ENCODE assay signal across 20 cellular contexts in genomic region chr3:122857019-122857418, GRCh38.
DNase-seq lines count a peak whose midpoint lies in the region; ATAC-seq, FAIRE-seq and TF ChIP-seq lines count a peak whose summit lies in the region.
"Had no signal": no experiment of that assay in that cellular context is flagged by ENCODE, and none has a peak within 500 bp of the region (broad histone marks: within the 10 kb centered on the region; RNA-seq: fewer than 3 reads in every experiment).

No MANE protein-coding gene starts in this region.

- DNase-seq in COLO829 (ENCODE audit: low spot score) (peak; percentile 81), HCEC 1CT (peak; percentile 76), GM12878 (ENCODE audit: low read depth, low spot score) (no peak), kidney tubule cell (ENCODE audit: low spot score) (peak; percentile 8), SHP77 (lab: John Stamatoyannopoulos, UW) (no peak), HuH-7.5 (ENCODE audit: low spot score) (no peak), NCI-H446 treated with DMSO at 0.1 percent for 48 hours (lab: John Stamatoyannopoulos, UW) (no peak)
- DNase-seq in stimulated activated CD4-positive, alpha-beta T cell treated with anti-CD3 and anti-CD28 coated beads, Interleukin-4, amount 100 ng/mL, for 4 hours: no peak
- DNase-seq: activated CD4-positive, alpha-beta T cell treated with anti-CD3 and anti-CD28 coated beads, Interleukin-2, amount 50 U/mL, for 1 hour; activated effector memory CD4-positive, alpha-beta T cell treated with anti-CD3 and anti-CD28 coated beads, Interleukin-2, amount 50 U/mL, for 16 hours; CD4-positive, CD25-positive, alpha-beta regulatory T cell; H9; KBM-7; natural killer cell; NCI-H187; NCI-H524; right cardiac atrium; T1000 had no signal

- TF ChIP-seq POLR2A in GM12878 (IDR thresholded peaks at IDR 0.05; ENCODE audit: low read depth, low read length): no peak

- CTCF ChIA-PET in GM12878 (lab: Yijun Ruan, JAX): interaction anchor here (0.6 to 1.2 kb wide), 2 partner anchors 171 to 174 kb away, joined by 3 to 6 read pairs; no protein-coding TSS in a partner anchor

- no TSS peak for BruUV-seq in GM12878 (replicated peaks; lab: Mats Ljungman, UMichigan)

- no peak overlapping the region for H3K4me2 ChIP-seq in GM12878 (ENCODE audit: control insufficient read depth, insufficient read depth)

- no peaks in the 10 kb centered on the region for H3K36me3 ChIP-seq in GM12878 (ENCODE audit: control insufficient read depth in 2 of 2, insufficient read depth in 2 of 2, low read length in 1 of 2)

- H3K9me3 ChIP-seq in GM12878 (replicated peaks; ENCODE audit: control insufficient read depth, insufficient read depth, low read length): no peaks in the 10 kb centered on the region

- TF ChIP-seq RAD21 in GM12878 (IDR thresholded peaks at IDR 0.05; ENCODE audit: insufficient read depth, low read depth, low read length): no peak

- WGBS in GM12878 (ENCODE audit: insufficient coverage, insufficient replicate concordance, low lambda C conversion rate, missing lambda C conversion rate): no CpG with 5 or more reads among the region's 1 CpG

- intact Hi-C loops in GM12878 (cut with micrococcal nuclease; ENCODE audit: unreplicated experiment): no loop called here

- no peak overlapping the region for H3K9ac ChIP-seq in GM12878 (ENCODE audit: control insufficient read depth, insufficient read depth, low read length)

- no peaks in the 10 kb centered on the region for H3K79me2 ChIP-seq in GM12878 (ENCODE audit: control insufficient read depth, insufficient read depth, low read length)

- in situ Hi-C loops in GM12878 (cut with MboI): no loop called here

- SMC1A ChIA-PET in GM12878 (lab: Charles Lee; ENCODE audit: uncharacterized antibody, unreplicated experiment): interaction anchor here (0.7 kb wide), 1 partner anchor 673 kb away, joined by 3 read pairs; no protein-coding TSS in a partner anchor

- H3K27ac ChIP-seq in GM12878 (ENCODE audit: control insufficient read depth, insufficient read depth): no peak overlapping the region

- RAD21 ChIA-PET in GM12878 (lab: Charles Lee; ENCODE audit: unreplicated experiment): no interaction called here

- ATAC-seq in GM12878: 0 out of 3 replicates have a peak, but pooled peaks have one; percentile 21
- ATAC-seq: natural killer cell; right cardiac atrium; stimulated activated memory B cell treated with anti-CD40 and anti-IgM and Interleukin-4, amounts not matched to agents 10 μg/mL and 1 μg/mL and 100 μg/mL, for 72 hours had no signal

- no peak overlapping the region for H2AFZ ChIP-seq in GM12878 (ENCODE audit: control insufficient read depth, low read depth, low read length)

- FAIRE-seq in GM12878 (lab: Jason Lieb, UNC): no peak
- FAIRE-seq: endometrium had no signal

- no peaks in the 10 kb centered on the region for H3K27me3 ChIP-seq in GM12878 (replicated peaks in 1 of 2; ENCODE audit: control insufficient read depth in 2 of 2, insufficient read depth in 2 of 2, low read length in 1 of 2)

- no peaks in the 10 kb centered on the region for H3K4me1 ChIP-seq in GM12878 (ENCODE audit: control insufficient read depth, insufficient read depth, low read length)

- no peak overlapping the region for H3K4me3 ChIP-seq in GM12878

- POLR2A ChIA-PET in GM12878 (lab: Charles Lee): no interaction called here

- H4K20me1 ChIP-seq in GM12878 (ENCODE audit: control insufficient read depth, insufficient read depth): no peaks in the 10 kb centered on the region

- TF ChIP-seq CTCF in GM12878 (IDR thresholded peaks at IDR 0.05 in 2 of 3, conservative IDR thresholded peaks at IDR 0.05 in 1 of 3; ENCODE audit: control insufficient read depth in 2 of 3, extremely low read depth in 1 of 3, insufficient read depth in 1 of 3, low read depth in 3 of 3, low read length in 3 of 3): no peak

- no peak for TF ChIP-seq EP300 in GM12878 (IDR thresholded peaks at IDR 0.05; ENCODE audit: borderline replicate concordance in 1 of 2, control insufficient read depth in 1 of 2, low read depth in 2 of 2, low read length in 2 of 2)

TF ChIP-seq in GM12878, 131 proteins besides CTCF, POLR2A, EP300 and RAD21:
- TF ChIP-seq CBX3 (IDR thresholded peaks at IDR 0.05; ENCODE audit: borderline replicate concordance, low read depth) (no peak), ZNF384 (IDR thresholded peaks at IDR 0.05; ENCODE audit: borderline replicate concordance, low read depth, low read length) (peak; percentile 33; the same call in 1 of the 2 replicates), TCF7 (IDR thresholded peaks at IDR 0.05; ENCODE audit: borderline replicate concordance) (peak; percentile 54; the same call in 1 of the 2 replicates), USF1 (IDR thresholded peaks at IDR 0.05; ENCODE audit: borderline replicate concordance, extremely low read length, insufficient read depth, low read depth, low read length) (no peak), CREB1 (IDR thresholded peaks at IDR 0.05; ENCODE audit: low read depth) (0 out of 2 replicates have a peak, but pooled peaks have one; percentile 37), JUNB (IDR thresholded peaks at IDR 0.05) (peak; percentile 46), PAX5 (IDR thresholded peaks at IDR 0.05; ENCODE audit: borderline replicate concordance, low read depth, low read length) (no peak), SUPT20H (IDR thresholded peaks at IDR 0.05; ENCODE audit: borderline replicate concordance, control insufficient read depth, low read depth, low read length) (no peak), NR2C2 (IDR thresholded peaks at IDR 0.05; ENCODE audit: borderline replicate concordance, control insufficient read depth, insufficient read length, low read depth) (no peak), ZNF592 (IDR thresholded peaks at IDR 0.05) (no peak)
- TF ChIP-seq, protein P1, sequence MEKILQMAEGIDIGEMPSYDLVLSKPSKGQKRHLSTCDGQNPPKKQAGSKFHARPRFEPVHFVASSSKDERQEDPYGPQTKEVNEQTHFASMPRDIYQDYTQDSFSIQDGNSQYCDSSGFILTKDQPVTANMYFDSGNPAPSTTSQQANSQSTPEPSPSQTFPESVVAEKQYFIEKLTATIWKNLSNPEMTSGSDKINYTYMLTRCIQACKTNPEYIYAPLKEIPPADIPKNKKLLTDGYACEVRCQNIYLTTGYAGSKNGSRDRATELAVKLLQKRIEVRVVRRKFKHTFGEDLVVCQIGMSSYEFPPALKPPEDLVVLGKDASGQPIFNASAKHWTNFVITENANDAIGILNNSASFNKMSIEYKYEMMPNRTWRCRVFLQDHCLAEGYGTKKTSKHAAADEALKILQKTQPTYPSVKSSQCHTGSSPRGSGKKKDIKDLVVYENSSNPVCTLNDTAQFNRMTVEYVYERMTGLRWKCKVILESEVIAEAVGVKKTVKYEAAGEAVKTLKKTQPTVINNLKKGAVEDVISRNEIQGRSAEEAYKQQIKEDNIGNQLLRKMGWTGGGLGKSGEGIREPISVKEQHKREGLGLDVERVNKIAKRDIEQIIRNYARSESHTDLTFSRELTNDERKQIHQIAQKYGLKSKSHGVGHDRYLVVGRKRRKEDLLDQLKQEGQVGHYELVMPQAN (conservative IDR thresholded peaks at IDR 0.05): no peak

Comparison
In these comparisons a context has a peak if more than half of its experiments do, and no peak if none do; other contexts are left out.
1. DNase-seq: peak in COLO829 (single experiment), HCEC 1CT (single experiment) and kidney tubule cell (single experiment); none in GM12878 (single experiment), SHP77 (0 of 2), stimulated activated CD4-positive, alpha-beta T cell treated with anti-CD3 and anti-CD28 coated beads, Interleukin-4, amount 100 ng/mL, for 4 hours (0 of 2), HuH-7.5 (single experiment) and NCI-H446 treated with DMSO at 0.1 percent for 48 hours (single experiment).